ENCODE assay signal across 8 cellular contexts in the genomic region with DNA sequence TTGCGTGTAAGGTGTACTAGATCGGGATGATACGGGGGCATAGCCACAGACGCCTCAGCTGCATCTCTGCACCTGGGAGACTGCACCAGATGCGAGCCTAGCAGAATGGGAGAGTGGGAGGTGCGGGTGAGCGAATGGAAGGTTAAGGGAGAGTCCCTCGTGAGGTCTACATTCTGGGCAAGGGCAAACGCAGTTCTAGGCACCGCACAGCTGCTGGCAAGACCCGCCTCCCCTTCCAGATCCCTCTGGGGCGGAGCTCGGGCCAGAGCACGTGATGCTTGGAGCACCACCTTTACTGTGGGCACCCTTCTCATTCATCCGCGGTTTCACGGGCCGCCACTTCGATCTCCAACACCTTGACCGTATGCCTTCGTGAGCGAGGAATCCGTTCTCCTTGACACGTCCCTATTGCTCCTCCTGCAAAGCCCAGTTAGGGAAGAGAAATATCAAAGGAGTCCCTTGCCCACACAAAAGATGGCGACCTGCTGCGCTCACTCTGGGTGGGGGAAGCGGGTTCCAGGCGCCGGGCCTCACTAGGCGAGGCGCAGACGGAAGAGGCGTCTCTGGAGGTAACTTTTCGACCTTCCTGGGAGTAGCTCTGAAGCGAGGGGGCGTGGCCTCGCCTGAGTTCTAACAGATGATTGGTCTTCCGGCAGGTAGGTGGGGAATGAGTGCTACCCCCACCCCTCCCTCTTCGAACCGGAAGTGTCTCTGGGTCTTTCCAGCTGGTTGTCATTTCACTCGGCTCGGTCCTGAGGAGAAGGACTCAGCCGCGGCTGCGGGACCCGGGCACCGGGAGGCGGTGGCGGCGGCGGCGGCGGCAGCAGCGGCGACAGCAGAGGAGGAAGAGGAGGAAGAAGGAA. TPM values are rescaled to one million over a fixed set of nuclear protein-coding genes. Genes with fewer than 3 reads are reported as not detected.
DNase-seq lines count a peak whose midpoint lies in the region; ATAC-seq and TF ChIP-seq lines count a peak whose summit lies in the region.

A gene (plus strand): TSS at position 740 of the 863 bp plus-strand sequence. CDS start 1,385 bp downstream, outside the sequence.

- peak within 1 kb of the TSS; percentile 78 for H3K4me3 ChIP-seq in AG10803 (ENCODE audit: low read length)

- TF ChIP-seq CTCF in AG10803 (conservative IDR thresholded peaks at IDR 0.05; ENCODE audit: low read length): no peak

- DNase-seq in AG10803 (ENCODE audit: low read depth): peak; percentile 99
- DNase-seq in NCI-H460 (ENCODE audit: extremely low read depth, low read depth): peak; percentile 100
- peak; percentile 93 for DNase-seq in activated CD4-positive, CD25-positive, alpha-beta regulatory T cell treated with anti-CD3 and anti-CD28 coated beads, Interleukin-2, amount 50 U/mL, for 72 hours
- DNase-seq in cerebellar nuclear complex (lab: John Stamatoyannopoulos, UW): peak; percentile 99
- DNase-seq in islet precursor cell: peak; percentile 100
- peak; percentile 92 to 96 (median 95) for DNase-seq in stimulated activated CD4-positive, alpha-beta T cell treated with anti-CD3 and anti-CD28 coated beads, Interleukin-12 subunit alpha, Interleukin-12 subunit beta, amount 100 ng/mL, for 48 hours (ENCODE audit: low read depth in 2 of 3, low spot score in 1 of 3)

- ATAC-seq in GM19043 (IDR thresholded peaks at IDR 0.05; ENCODE audit: low read depth, unreplicated experiment): peak; percentile 86
- peak; percentile 89 for ATAC-seq in HG03378 (IDR thresholded peaks at IDR 0.05; ENCODE audit: unreplicated experiment)

RNA-seq across cellular contexts. Expression of the gene that starts here (rescaled TPM):
- total RNA-seq in NCI-H460 (2014; rRNA removed; shearing (Covaris generic)): 26.1 and 26.6 TPM in 2 replicates
- 8.2 and 11.2 TPM in 2 replicates for polyA plus RNA-seq in NCI-H460 (2014; cell fraction: nucleus; rRNA removed)

Comparison
In these comparisons a context has a peak if more than half of its experiments do, and no peak if none do; other contexts are left out.
1. Peak in every context shown above with its lines: DNase-seq, ATAC-seq and H3K4me3 ChIP-seq.